In genomic region chr4:103098746-103099421, GRCh38 we compare ENCODE assay signal across 9 cellular contexts. TPM values are rescaled to one million over a fixed set of nuclear protein-coding genes. Genes with fewer than 3 reads are reported as not detected.
DNase-seq lines count a peak whose midpoint lies in the region; ATAC-seq and TF ChIP-seq lines count a peak whose summit lies in the region.
"Had no signal": no experiment of that assay in that cellular context is flagged by ENCODE, and none has a peak within 500 bp of the region (broad histone marks: within the 10 kb centered on the region; RNA-seq: fewer than 3 reads in every experiment).

No MANE protein-coding gene starts in this region.

- no peak for DNase-seq in CD8-positive, alpha-beta memory T cell
- DNase-seq in T-cell (no peak), SKM-1 (lab: John Stamatoyannopoulos, UW; ENCODE audit: unreplicated experiment) (no peak), NCI-H69 (lab: John Stamatoyannopoulos, UW) (no peak)

- H3K4me3 ChIP-seq in CD8-positive, alpha-beta memory T cell (ENCODE audit: low read length), result peak overlapping the region; percentile 63
- peak overlapping the region; percentile 56 to 94 for H3K4me3 ChIP-seq in gastroesophageal sphincter
- H3K4me3 ChIP-seq in parathyroid adenoma (ENCODE audit: low read depth, low read length), result peak overlapping the region; percentile 75

- TF ChIP-seq EP300 in gastroesophageal sphincter (IDR thresholded peaks at IDR 0.05), result no peak

- no peaks in the 10 kb centered on the region for H3K27me3 Mint-ChIP-seq in CD8-positive, alpha-beta memory T cell
- no peaks in the 10 kb centered on the region for H3K27me3 Mint-ChIP-seq in T-cell

- CTCF ChIA-PET in CD8-positive, alpha-beta memory T cell (lab: Charles Lee), result interaction anchor here (1.0 to 4.7 kb wide), 9 partner anchors 9 to 668 kb away, joined by 3 to 33 read pairs (median 3); no protein-coding TSS in a partner anchor
- CTCF ChIA-PET in T-cell (lab: Charles Lee), result interaction anchor here (0.5 to 2.7 kb wide), 13 partner anchors 19 to 1368 kb away, joined by 3 to 14 read pairs (median 4); partner anchors contain the start of genes SLC9B1 (in 1 of the 2) and SLC9B2 (in 1 of the 2)

- peaks cover 4% of the 10 kb centered on the region for H3K36me3 ChIP-seq in CD8-positive, alpha-beta memory T cell (ENCODE audit: insufficient read depth, low read length)
- H3K36me3 ChIP-seq in gastroesophageal sphincter, result peaks cover 0 to 3% of the 10 kb centered on the region in 2 donors
- no peaks in the 10 kb centered on the region for H3K36me3 ChIP-seq in parathyroid adenoma (ENCODE audit: control insufficient read depth, insufficient read depth, low read length)

- TF ChIP-seq POLR2A in gastroesophageal sphincter (IDR thresholded peaks at IDR 0.05), result no peak

- H3K36me3 Mint-ChIP-seq in CD8-positive, alpha-beta memory T cell, result peaks cover 0 to 18% (median 7%) of the 10 kb centered on the region in 3 donors
- peaks cover 3% of the 10 kb centered on the region for H3K36me3 Mint-ChIP-seq in T-cell

- 0 to 7% methylated on average over 4 of the region's 4 CpGs for WGBS in gastroesophageal sphincter (ENCODE audit: low coverage in 1 of 2), 2 donors

- POLR2A ChIA-PET in CD8-positive, alpha-beta memory T cell (lab: Charles Lee), result no interaction called here
- POLR2A ChIA-PET in T-cell (lab: Charles Lee), result interaction anchor here (0.5 to 1.5 kb wide), 7 partner anchors 21 to 1758 kb away, joined by 3 to 4 read pairs (median 3); partner anchors contain the start of gene UBE2D3 (in 1 of the 2)

- H3K4me1 Mint-ChIP-seq in CD8-positive, alpha-beta memory T cell, result peaks cover 23 to 37% (median 26%) of the 10 kb centered on the region in 3 donors
- peaks cover 31 to 35% (median 32%) of the 10 kb centered on the region in 3 donors for H3K4me1 Mint-ChIP-seq in T-cell

- peak overlapping the region; percentile 77 to 90 (median 85) for H3K4me3 Mint-ChIP-seq in CD8-positive, alpha-beta memory T cell
- peak overlapping the region; percentile 80 to 90 (median 82) for H3K4me3 Mint-ChIP-seq in T-cell

- H3K27ac Mint-ChIP-seq in CD8-positive, alpha-beta memory T cell, result peak overlapping the region in 6 of 8 donors; percentile 72 to 94 (median 86)
- H3K27ac Mint-ChIP-seq in T-cell, result peak overlapping the region; percentile 87

- H3K4me1 ChIP-seq in CD8-positive, alpha-beta memory T cell (ENCODE audit: insufficient read depth, low read length), result peaks cover 9% of the 10 kb centered on the region
- H3K4me1 ChIP-seq in gastroesophageal sphincter, result peaks cover 5 to 41% (median 8%) of the 10 kb centered on the region in 3 donors
- no peaks in the 10 kb centered on the region for H3K4me1 ChIP-seq in parathyroid adenoma

- H3K79me2 ChIP-seq in parathyroid adenoma, result peaks cover 2% of the 10 kb centered on the region

- no peak for ATAC-seq in T-cell (replicated peaks in 1 of 4)
- ATAC-seq in gastroesophageal sphincter, result no peak
- ATAC-seq in HG02970 (IDR thresholded peaks at IDR 0.05; ENCODE audit: low FRiP score, unreplicated experiment), result no peak
- no peak for ATAC-seq in GM21526 (IDR thresholded peaks at IDR 0.05; ENCODE audit: low FRiP score, unreplicated experiment)

- peak overlapping the region; percentile 78 for H3K4me2 ChIP-seq in parathyroid adenoma (ENCODE audit: low read length)

- TF ChIP-seq CTCF in gastroesophageal sphincter (IDR thresholded peaks at IDR 0.05), result no peak
- no peak for TF ChIP-seq CTCF in parathyroid adenoma (IDR thresholded peaks at IDR 0.05)

- peak overlapping the region; percentile 77 for H2AFZ ChIP-seq in parathyroid adenoma

- H3K27ac ChIP-seq in CD8-positive, alpha-beta memory T cell (ENCODE audit: low read depth, low read length), result no peak overlapping the region
- peak overlapping the region; percentile 76 to 90 (median 82) for H3K27ac ChIP-seq in gastroesophageal sphincter
- H3K27ac ChIP-seq in parathyroid adenoma, result peak overlapping the region; percentile 33
- H3K27ac ChIP-seq: epithelial cell of prostate had no signal

- no peaks in the 10 kb centered on the region for H3K9me3 Mint-ChIP-seq in CD8-positive, alpha-beta memory T cell
- no peaks in the 10 kb centered on the region for H3K9me3 Mint-ChIP-seq in T-cell

- H3K9ac ChIP-seq in parathyroid adenoma, result no peak overlapping the region

- H3K27me3 ChIP-seq in CD8-positive, alpha-beta memory T cell (ENCODE audit: insufficient read depth, low read length, poor library complexity, severe bottlenecking), result no peaks in the 10 kb centered on the region
- no peaks in the 10 kb centered on the region for H3K27me3 ChIP-seq in gastroesophageal sphincter
- no peaks in the 10 kb centered on the region for H3K27me3 ChIP-seq in parathyroid adenoma (ENCODE audit: control insufficient read depth, insufficient read depth, low read length)

- no peaks in the 10 kb centered on the region for H3K9me3 ChIP-seq in CD8-positive, alpha-beta memory T cell (ENCODE audit: low read length)
- H3K9me3 ChIP-seq in gastroesophageal sphincter (no peaks in the 10 kb centered on the region), parathyroid adenoma (ENCODE audit: control insufficient read depth, low read length) (no peaks in the 10 kb centered on the region)

RNA-seq across cellular contexts. Expression of gene BDH2, which starts 0.8 kb away (rescaled TPM):
- total RNA-seq in CD8-positive, alpha-beta memory T cell, result 10 to 100 TPM; 10.9 to 11.4 TPM
- 29.2 TPM for polyA plus RNA-seq in CD8-positive, alpha-beta memory T cell
- 10 to 100 TPM; 11.4 to 22.6 (median 18.5) TPM for total RNA-seq in T-cell
- 100 to 1,000 TPM in 1 of 4 donors, 10 to 100 TPM in 3; 26.9 to 109 (median 55.2) TPM for total RNA-seq in gastroesophageal sphincter

RNA-seq across cellular contexts. Expression of gene SLC9B2, which starts 22.3 kb away (rescaled TPM):
- 10 to 100 TPM; 35.8 to 37.0 TPM for total RNA-seq in CD8-positive, alpha-beta memory T cell
- polyA plus RNA-seq in CD8-positive, alpha-beta memory T cell, result 19.1 TPM
- total RNA-seq in T-cell, result 10 to 100 TPM; 17.8 to 23.5 (median 19.9) TPM
- total RNA-seq in gastroesophageal sphincter, result 10 to 100 TPM; 14.3 to 24.9 (median 20.2) TPM
